ENCODE assay signal across 8 cellular contexts in genomic region chr18:10213526-10213925, GRCh38.
DNase-seq lines count a peak whose midpoint lies in the region; ATAC-seq and TF ChIP-seq lines count a peak whose summit lies in the region.

No MANE protein-coding gene starts in this region.

- CTCF ChIA-PET in activated CD4-positive, alpha-beta T cell treated with anti-CD3 and anti-CD28 coated beads for 36 hours (lab: Charles Lee): interaction anchor here (0.8 kb wide), 1 partner anchor 15 kb away, joined by 3 read pairs; no protein-coding TSS in a partner anchor

- intact Hi-C loops in activated CD4-positive, alpha-beta T cell treated with anti-CD3 and anti-CD28 coated beads for 36 hours (cut with DNase I, micrococcal nuclease): no loop called here

- no peak for TF ChIP-seq CTCF in fibroblast of mammary gland (conservative IDR thresholded peaks at IDR 0.05; ENCODE audit: control insufficient read depth, insufficient read depth, low read depth, low read length)

- ATAC-seq in activated CD4-positive, alpha-beta T cell treated with anti-CD3 and anti-CD28 coated beads for 36 hours: peak; percentile 63
- peak; percentile 91 for ATAC-seq in HG02973 (IDR thresholded peaks at IDR 0.05; ENCODE audit: unreplicated experiment)
- no peak for ATAC-seq in HG03095 (IDR thresholded peaks at IDR 0.05; ENCODE audit: unreplicated experiment)

- DNase-seq in activated CD4-positive, alpha-beta T cell treated with anti-CD3 and anti-CD28 coated beads for 36 hours: no peak
- no peak for DNase-seq in activated CD4-positive, alpha-beta T cell treated with anti-CD3 and anti-CD28 coated beads, Interleukin-2, amount 50 U/mL, for 4 hours
- peak; percentile 91 for DNase-seq in NCI-H748 (lab: John Stamatoyannopoulos, UW; ENCODE audit: unreplicated experiment)
- peak; percentile 33 for DNase-seq in fibroblast of mammary gland (ENCODE audit: low read depth)
- no peak for DNase-seq in HPDE6-E6E7 (ENCODE audit: extremely low spot score)
- DNase-seq in DMS 273 (lab: John Stamatoyannopoulos, UW; ENCODE audit: unreplicated experiment): no peak

- no peak overlapping the region for H3K4me3 ChIP-seq in fibroblast of mammary gland (ENCODE audit: control insufficient read depth, low read depth, low read length)

- peaks cover 2% of the 10 kb centered on the region for H3K4me1 Mint-ChIP-seq in activated CD4-positive, alpha-beta T cell treated with anti-CD3 and anti-CD28 coated beads for 36 hours

- no peak overlapping the region for H3K4me3 Mint-ChIP-seq in activated CD4-positive, alpha-beta T cell treated with anti-CD3 and anti-CD28 coated beads for 36 hours

- no peaks in the 10 kb centered on the region for H3K9me3 Mint-ChIP-seq in activated CD4-positive, alpha-beta T cell treated with anti-CD3 and anti-CD28 coated beads for 36 hours (ENCODE audit: low read depth)

- POLR2A ChIA-PET in activated CD4-positive, alpha-beta T cell treated with anti-CD3 and anti-CD28 coated beads for 36 hours (lab: Charles Lee): no interaction called here

- no peak overlapping the region for H3K27ac Mint-ChIP-seq in activated CD4-positive, alpha-beta T cell treated with anti-CD3 and anti-CD28 coated beads for 36 hours

- H3K36me3 Mint-ChIP-seq in activated CD4-positive, alpha-beta T cell treated with anti-CD3 and anti-CD28 coated beads for 36 hours (ENCODE audit: low read depth): no peaks in the 10 kb centered on the region

- peaks cover 2% of the 10 kb centered on the region for H3K27me3 Mint-ChIP-seq in activated CD4-positive, alpha-beta T cell treated with anti-CD3 and anti-CD28 coated beads for 36 hours

Comparison
In these comparisons a context has a peak if more than half of its experiments do, and no peak if none do; other contexts are left out.
1. DNase-seq: peak in NCI-H748 (single experiment) and fibroblast of mammary gland (single experiment); none in activated CD4-positive, alpha-beta T cell treated with anti-CD3 and anti-CD28 coated beads for 36 hours (single experiment), activated CD4-positive, alpha-beta T cell treated with anti-CD3 and anti-CD28 coated beads, Interleukin-2, amount 50 U/mL, for 4 hours (0 of 2), HPDE6-E6E7 (single experiment) and DMS 273 (single experiment).